14 cellular contexts compared by ENCODE assay signal in the genomic region with DNA sequence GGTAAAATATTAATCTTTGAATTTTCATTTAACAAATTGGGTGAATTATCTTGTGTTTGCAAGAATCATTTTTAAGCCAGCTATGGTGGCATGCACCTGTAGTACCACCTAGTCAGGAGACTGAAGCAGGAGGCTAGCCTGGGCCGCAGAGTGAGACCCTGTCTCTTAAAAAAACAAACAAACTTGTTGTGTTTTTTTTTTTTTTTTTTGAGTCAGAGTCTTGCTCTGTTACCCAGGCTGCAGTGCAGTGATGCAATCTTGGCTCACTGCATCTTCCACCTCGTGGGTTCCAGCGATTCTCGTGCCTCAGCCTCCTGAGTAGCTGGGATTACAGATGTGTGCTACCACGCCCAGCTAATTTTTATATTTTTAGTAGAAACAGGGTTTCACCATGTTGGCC.
A peak's percentile ranks its signal among the peaks of the same experiment; 100 is the strongest.
DNase-seq lines count a peak whose midpoint lies in the region; ATAC-seq, FAIRE-seq and TF ChIP-seq lines count a peak whose summit lies in the region.
"Had no signal": no experiment of that assay in that cellular context is flagged by ENCODE, and none has a peak within 500 bp of the region (broad histone marks: within the 10 kb centered on the region; RNA-seq: fewer than 3 reads in every experiment).

No MANE protein-coding gene starts in this region.

- H3K4me3 Mint-ChIP-seq in activated T-cell treated with anti-CD3 and anti-CD28 coated beads, Interleukin-2, amount 50 U/mL, for 24 hours, result peak overlapping the region; percentile 85
- peak overlapping the region; percentile 89 for H3K4me3 Mint-ChIP-seq in nephron progenitor cell

- H3K9ac ChIP-seq in HUES6 (ENCODE audit: low read length), result no peak overlapping the region
- peak overlapping the region; percentile 90 for H3K9ac ChIP-seq in adipocyte (ENCODE audit: low read length)

- no peaks in the 10 kb centered on the region for H3K9me3 ChIP-seq in HUES6 (ENCODE audit: control insufficient read depth, insufficient read depth, low read depth, low read length)
- no peaks in the 10 kb centered on the region for H3K9me3 ChIP-seq in adipocyte (ENCODE audit: control insufficient read depth, low read length)
- H3K9me3 ChIP-seq: lower lobe of right lung, SJSA1 had no signal

- ATAC-seq in GM18520 (IDR thresholded peaks at IDR 0.05; ENCODE audit: unreplicated experiment), result no peak
- ATAC-seq in HG02678 (IDR thresholded peaks at IDR 0.05; ENCODE audit: unreplicated experiment), result no peak
- ATAC-seq: lower lobe of right lung had no signal

- no peaks in the 10 kb centered on the region for H3K9me3 Mint-ChIP-seq in activated T-cell treated with anti-CD3 and anti-CD28 coated beads, Interleukin-2, amount 50 U/mL, for 24 hours
- no peaks in the 10 kb centered on the region for H3K9me3 Mint-ChIP-seq in nephron progenitor cell

- TF ChIP-seq CTCF in nephron progenitor cell (IDR thresholded peaks at IDR 0.05), result no peak

- H3K4me3 ChIP-seq in HUES6 (ENCODE audit: low read depth, low read length), result 0 out of 2 replicates have a peak overlapping the region, but pooled peaks have one; percentile 81
- H3K4me3 ChIP-seq in adipocyte (ENCODE audit: low read length), result peak overlapping the region; percentile 91
- H3K4me3 ChIP-seq: lower lobe of right lung, SJSA1 had no signal

- H3K27me3 Mint-ChIP-seq in activated T-cell treated with anti-CD3 and anti-CD28 coated beads, Interleukin-2, amount 50 U/mL, for 24 hours, result no peaks in the 10 kb centered on the region
- H3K27me3 Mint-ChIP-seq in nephron progenitor cell (ENCODE audit: low read depth, poor library complexity), result no peaks in the 10 kb centered on the region

- peaks cover 46% of the 10 kb centered on the region for H3K36me3 Mint-ChIP-seq in activated T-cell treated with anti-CD3 and anti-CD28 coated beads, Interleukin-2, amount 50 U/mL, for 24 hours (ENCODE audit: low read depth)
- H3K36me3 Mint-ChIP-seq in nephron progenitor cell (ENCODE audit: low read depth), result peaks cover 6% of the 10 kb centered on the region

- H3K27ac Mint-ChIP-seq in activated T-cell treated with anti-CD3 and anti-CD28 coated beads, Interleukin-2, amount 50 U/mL, for 24 hours, result no peak overlapping the region
- H3K27ac Mint-ChIP-seq in nephron progenitor cell, result no peak overlapping the region

- peaks cover 43% of the 10 kb centered on the region for H3K4me1 Mint-ChIP-seq in activated T-cell treated with anti-CD3 and anti-CD28 coated beads, Interleukin-2, amount 50 U/mL, for 24 hours (ENCODE audit: low read depth)
- H3K4me1 Mint-ChIP-seq in nephron progenitor cell, result peaks cover 16% of the 10 kb centered on the region

- DNase-seq in activated T-cell treated with anti-CD3 and anti-CD28 coated beads, Interleukin-2, amount 50 U/mL, for 24 hours, result no peak
- DNase-seq in activated T-cell treated with anti-CD3 and anti-CD28 coated beads, Interleukin-2, amount 50 U/mL, for 48 hours, result no peak
- DNase-seq in adipocyte (ENCODE audit: low read depth) (no peak), nephron progenitor cell (no peak), urothelium cell line (ENCODE audit: low spot score) (no peak)
- DNase-seq: ACHN, DMS 273 treated with DMSO at 0.1 percent for 48 hours, lower lobe of right lung, NCI-H526, occipital lobe had no signal

- H3K27ac ChIP-seq in HUES6 (ENCODE audit: low read depth, low read length), result no peak overlapping the region
- H3K27ac ChIP-seq: lower lobe of right lung, SJSA1 had no signal

- H3K27me3 ChIP-seq in HUES6 (ENCODE audit: control insufficient read depth, insufficient read depth, low read length), result no peaks in the 10 kb centered on the region
- no peaks in the 10 kb centered on the region for H3K27me3 ChIP-seq in adipocyte (replicated peaks; ENCODE audit: control insufficient read depth, insufficient read depth, low read length)
- H3K27me3 ChIP-seq: SJSA1 had no signal

- H3K36me3 ChIP-seq in HUES6 (ENCODE audit: control insufficient read depth, insufficient read depth, low read length) (peaks cover 41% of the 10 kb centered on the region), adipocyte (ENCODE audit: control insufficient read depth, insufficient read depth, low read length, severe bottlenecking) (peaks cover 31% of the 10 kb centered on the region)
- H3K36me3 ChIP-seq: SJSA1 had no signal

- H3K4me1 ChIP-seq in HUES6 (ENCODE audit: control insufficient read depth, insufficient read depth, low read length) (peaks cover 14% of the 10 kb centered on the region; the same call in 1 of the 2 replicates), adipocyte (ENCODE audit: control insufficient read depth, insufficient read depth, low read length) (peaks cover 41% of the 10 kb centered on the region)
- H3K4me1 ChIP-seq: lower lobe of right lung, SJSA1 had no signal

- FAIRE-seq in urothelium cell line (lab: Jason Lieb, UNC), result no peak
